20 cellular contexts compared by ENCODE assay signal in the genomic region with DNA sequence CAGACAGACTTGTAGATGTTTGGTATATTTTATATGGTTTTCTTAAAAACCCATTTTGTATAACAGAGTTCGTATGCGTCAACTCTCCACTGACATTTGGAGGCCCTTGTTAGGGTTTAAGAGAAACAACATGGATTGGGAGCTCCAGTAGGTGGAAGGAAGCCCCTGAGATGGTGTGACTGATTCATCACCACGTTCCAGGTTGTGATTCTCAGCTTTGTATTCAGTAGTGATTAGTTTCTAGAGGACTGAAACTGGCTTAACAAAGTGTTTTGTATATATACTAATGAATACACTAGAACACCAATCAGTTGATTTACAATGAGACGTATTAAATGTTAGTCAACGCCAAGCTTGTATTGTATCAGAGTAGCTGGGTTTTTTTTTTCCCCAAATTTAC. TPM values are rescaled to one million over a fixed set of nuclear protein-coding genes. Genes with fewer than 3 reads are reported as not detected.
DNase-seq lines count a peak whose midpoint lies in the region; ATAC-seq, FAIRE-seq and TF ChIP-seq lines count a peak whose summit lies in the region.
"Had no signal": no experiment of that assay in that cellular context is flagged by ENCODE, and none has a peak within 500 bp of the region (broad histone marks: within the 10 kb centered on the region; RNA-seq: fewer than 3 reads in every experiment).

No MANE protein-coding gene starts in this region.

- H2AFZ ChIP-seq in endothelial cell of umbilical vein (ENCODE audit: low read depth, low read length), result no peak overlapping the region

- H3K9me1 ChIP-seq in endothelial cell of umbilical vein (replicated peaks; ENCODE audit: control insufficient read depth, extremely low read depth, insufficient read depth, low read length), result no peaks in the 10 kb centered on the region

- dilution Hi-C loops in endothelial cell of umbilical vein (cut with MboI; ENCODE audit: extremely low pct_ligation_motif_present, low sequenced_read_pairs), result no loop called here

- no peaks in the 10 kb centered on the region for H3K36me3 ChIP-seq in CD8-positive, alpha-beta T cell (ENCODE audit: insufficient read depth, low read length)
- H3K36me3 ChIP-seq in endothelial cell of umbilical vein (ENCODE audit: control insufficient read depth in 2 of 2, extremely low read depth in 1 of 2, insufficient read depth in 2 of 2, low read length in 2 of 2) (peaks cover 8% of the 10 kb centered on the region in 2 experiments), psoas muscle (ENCODE audit: insufficient read depth in 1 of 2, low read depth in 1 of 2) (no peaks in the 10 kb centered on the region)

- no peak overlapping the region for H3K4me3 Mint-ChIP-seq in activated T-cell treated with anti-CD3 and anti-CD28 coated beads, Interleukin-2, amount 50 U/mL, for 24 hours
- peak overlapping the region; percentile 50 for H3K4me3 Mint-ChIP-seq in CD8-positive, alpha-beta T cell
- no peak overlapping the region for H3K4me3 Mint-ChIP-seq in stimulated activated effector memory CD8-positive, alpha-beta T cell treated with anti-CD3 and anti-CD28 coated beads, Interleukin-12 subunit alpha, Interleukin-12 subunit beta, amount 100 ng/mL, for 72 hours

- BruUV-seq in endothelial cell of umbilical vein (replicated peaks; lab: Mats Ljungman, UMichigan), result no TSS peak

- no peak for FAIRE-seq in endothelial cell of umbilical vein (lab: Jason Lieb, UNC)
- FAIRE-seq: A204.1, GM12892, H1 had no signal

- POLR2A ChIA-PET in CD8-positive, alpha-beta T cell (lab: Charles Lee), result interaction anchor here (0.7 to 1.1 kb wide), 5 partner anchors 12 to 325 kb away, joined by 3 to 4 read pairs (median 3); no protein-coding TSS in a partner anchor
- POLR2A ChIA-PET in endothelial cell of umbilical vein (lab: Charles Lee), result interaction anchor here (0.6 kb wide), 1 partner anchor 165 kb away, joined by 4 read pairs; no protein-coding TSS in a partner anchor

- peaks cover 100% of the 10 kb centered on the region for H3K79me2 ChIP-seq in endothelial cell of umbilical vein (ENCODE audit: control insufficient read depth, insufficient read depth, low read length)

- no peak for TF ChIP-seq CTCF in CD8-positive, alpha-beta T cell (IDR thresholded peaks at IDR 0.05)
- TF ChIP-seq CTCF in endothelial cell of umbilical vein (IDR thresholded peaks at IDR 0.05; ENCODE audit: extremely low read depth in 1 of 2, insufficient read depth in 1 of 2, low read depth in 1 of 2, low read length in 2 of 2) (no peak), psoas muscle (IDR thresholded peaks at IDR 0.05) (no peak)

- H3K27ac ChIP-seq in CD8-positive, alpha-beta T cell (ENCODE audit: low read depth, low read length), result no peak overlapping the region
- H3K27ac ChIP-seq in endothelial cell of umbilical vein (ENCODE audit: insufficient read depth, low read depth, low read length), result no peak overlapping the region
- no peak overlapping the region for H3K27ac ChIP-seq in psoas muscle
- H3K27ac ChIP-seq: C4-2B, RWPE1 had no signal

- 82 to 87% (median 87%) methylated on average over 5 of the region's 5 CpGs for WGBS in psoas muscle, 3 donors

- no peaks in the 10 kb centered on the region for H3K9me3 ChIP-seq in CD8-positive, alpha-beta T cell (ENCODE audit: low read length)
- H3K9me3 ChIP-seq in endothelial cell of umbilical vein (replicated peaks; ENCODE audit: control insufficient read depth, insufficient read depth, low read length) (no peaks in the 10 kb centered on the region), psoas muscle (no peaks in the 10 kb centered on the region)

- H3K27me3 Mint-ChIP-seq in activated T-cell treated with anti-CD3 and anti-CD28 coated beads, Interleukin-2, amount 50 U/mL, for 24 hours, result no peaks in the 10 kb centered on the region
- H3K27me3 Mint-ChIP-seq in CD8-positive, alpha-beta T cell (ENCODE audit: low read depth), result no peaks in the 10 kb centered on the region

- no peak overlapping the region for H3K9ac ChIP-seq in endothelial cell of umbilical vein (replicated peaks; ENCODE audit: extremely low read depth, insufficient read depth, low read length)

- DNase-seq in activated T-cell treated with anti-CD3 and anti-CD28 coated beads, Interleukin-2, amount 50 U/mL, for 24 hours, result no peak
- DNase-seq in activated T-cell treated with anti-CD3 and anti-CD28 coated beads, Interleukin-2, amount 50 U/mL, for 48 hours, result no peak
- no peak for DNase-seq in CD8-positive, alpha-beta T cell
- no peak for DNase-seq in endothelial cell of umbilical vein (ENCODE audit: low read depth, low spot score)
- no peak for DNase-seq in stimulated activated effector memory CD8-positive, alpha-beta T cell treated with anti-CD3 and anti-CD28 coated beads, Interleukin-12 subunit alpha, Interleukin-12 subunit beta, amount 100 ng/mL, for 72 hours (ENCODE audit: low spot score in 2 of 2)
- no peak for DNase-seq in EL
- no peak for DNase-seq in psoas muscle
- DNase-seq: DMS79 treated with DMSO at 0.1 percent for 48 hours; GDM1; KG1; NCI-H1092; NCI-H1694; NCI-H69; NK-92 treated with Interleukin-12 subunit alpha and Interleukin-12 subunit beta, amount 100 ng/mL, for 24 hours had no signal

- no peak overlapping the region for H3K4me3 ChIP-seq in CD8-positive, alpha-beta T cell (ENCODE audit: low read depth, low read length)
- H3K4me3 ChIP-seq in endothelial cell of umbilical vein (replicated peaks in 1 of 3; ENCODE audit: insufficient read depth in 1 of 3, low read depth in 1 of 3, low read length in 3 of 3) (no peak overlapping the region), psoas muscle (no peak overlapping the region)

- H3K36me3 Mint-ChIP-seq in activated T-cell treated with anti-CD3 and anti-CD28 coated beads, Interleukin-2, amount 50 U/mL, for 24 hours (ENCODE audit: low read depth), result peaks cover 64% of the 10 kb centered on the region
- peaks cover 62% of the 10 kb centered on the region for H3K36me3 Mint-ChIP-seq in CD8-positive, alpha-beta T cell
- peaks cover 20% of the 10 kb centered on the region for H3K36me3 Mint-ChIP-seq in stimulated activated effector memory CD8-positive, alpha-beta T cell treated with anti-CD3 and anti-CD28 coated beads, Interleukin-12 subunit alpha, Interleukin-12 subunit beta, amount 100 ng/mL, for 72 hours

- H3K9me3 Mint-ChIP-seq in activated T-cell treated with anti-CD3 and anti-CD28 coated beads, Interleukin-2, amount 50 U/mL, for 24 hours, result peaks cover 3% of the 10 kb centered on the region
- H3K9me3 Mint-ChIP-seq in CD8-positive, alpha-beta T cell, result peaks cover 2% of the 10 kb centered on the region
- H3K9me3 Mint-ChIP-seq in stimulated activated effector memory CD8-positive, alpha-beta T cell treated with anti-CD3 and anti-CD28 coated beads, Interleukin-12 subunit alpha, Interleukin-12 subunit beta, amount 100 ng/mL, for 72 hours, result no peaks in the 10 kb centered on the region

- CTCF ChIA-PET in CD8-positive, alpha-beta T cell (lab: Charles Lee), result interaction anchor here (0.8 to 1.5 kb wide), 4 partner anchors 17 to 183 kb away, joined by 3 to 5 read pairs (median 4); no protein-coding TSS in a partner anchor
- CTCF ChIA-PET in endothelial cell of umbilical vein (lab: Charles Lee), result interaction anchor here (0.6 to 3.9 kb wide), 4 partner anchors 11 to 215 kb away, joined by 3 to 18 read pairs (median 6); no protein-coding TSS in a partner anchor

- no peaks in the 10 kb centered on the region for H3K27me3 ChIP-seq in CD8-positive, alpha-beta T cell (ENCODE audit: insufficient read depth, low read length)
- H3K27me3 ChIP-seq in endothelial cell of umbilical vein (ENCODE audit: control insufficient read depth in 2 of 2, insufficient read depth in 2 of 2, low read length in 2 of 2), result no peaks in the 10 kb centered on the region
- no peaks in the 10 kb centered on the region for H3K27me3 ChIP-seq in psoas muscle (ENCODE audit: insufficient read depth in 3 of 3, low read length in 2 of 3)

- peaks cover 37% of the 10 kb centered on the region for H4K20me1 ChIP-seq in endothelial cell of umbilical vein (replicated peaks; ENCODE audit: control insufficient read depth, extremely low read depth, insufficient read depth, low read length)

- intact Hi-C loops in CD8-positive, alpha-beta T cell (cut with DNase I, micrococcal nuclease), result loop anchor here in 1 of 2 experiments (10.0 kb wide), 1 partner anchor 55 kb away; no protein-coding TSS in a partner anchor
- intact Hi-C loops in endothelial cell of umbilical vein (cut with micrococcal nuclease) (no loop called here), psoas muscle (cut with DNase I) (no loop called here)

- peaks cover 85% of the 10 kb centered on the region for H3K4me1 Mint-ChIP-seq in activated T-cell treated with anti-CD3 and anti-CD28 coated beads, Interleukin-2, amount 50 U/mL, for 24 hours (ENCODE audit: low read depth)
- peaks cover 90% of the 10 kb centered on the region for H3K4me1 Mint-ChIP-seq in CD8-positive, alpha-beta T cell (ENCODE audit: low read depth)
- peaks cover 48% of the 10 kb centered on the region for H3K4me1 Mint-ChIP-seq in stimulated activated effector memory CD8-positive, alpha-beta T cell treated with anti-CD3 and anti-CD28 coated beads, Interleukin-12 subunit alpha, Interleukin-12 subunit beta, amount 100 ng/mL, for 72 hours

- TF ChIP-seq POLR2A in endothelial cell of umbilical vein (IDR thresholded peaks at IDR 0.05; ENCODE audit: low read depth, low read length), result no peak

- ATAC-seq in CD8-positive, alpha-beta T cell, result no peak
- ATAC-seq in stimulated activated effector memory CD8-positive, alpha-beta T cell treated with anti-CD3 and anti-CD28 coated beads, Interleukin-12 subunit alpha, Interleukin-12 subunit beta, amount 100 ng/mL, for 72 hours, result peak; percentile 72
- ATAC-seq in GM21825 (IDR thresholded peaks at IDR 0.05; ENCODE audit: unreplicated experiment) (no peak), psoas muscle (no peak)

- H3K4me1 ChIP-seq in CD8-positive, alpha-beta T cell (ENCODE audit: insufficient read depth, low read length), result peaks cover 76% of the 10 kb centered on the region
- H3K4me1 ChIP-seq in endothelial cell of umbilical vein (ENCODE audit: control insufficient read depth, extremely low read depth, insufficient read depth, low read length), result peaks cover 21% of the 10 kb centered on the region
- peaks cover 49% of the 10 kb centered on the region for H3K4me1 ChIP-seq in psoas muscle

- no peak overlapping the region for H3K4me2 ChIP-seq in endothelial cell of umbilical vein (ENCODE audit: insufficient read depth, low read length)

- H3K27ac Mint-ChIP-seq in activated T-cell treated with anti-CD3 and anti-CD28 coated beads, Interleukin-2, amount 50 U/mL, for 24 hours, result peak overlapping the region; percentile 73
- H3K27ac Mint-ChIP-seq in CD8-positive, alpha-beta T cell, result peak overlapping the region; percentile 52
- H3K27ac Mint-ChIP-seq in stimulated activated effector memory CD8-positive, alpha-beta T cell treated with anti-CD3 and anti-CD28 coated beads, Interleukin-12 subunit alpha, Interleukin-12 subunit beta, amount 100 ng/mL, for 72 hours, result peak overlapping the region; percentile 71

RNA-seq across cellular contexts. Expression of a gene that starts 33.9 kb away (rescaled TPM):
- 100 to 1,000 TPM; 280 to 281 TPM for total RNA-seq in CD8-positive, alpha-beta T cell
- total RNA-seq in endothelial cell of umbilical vein (99.9 and 108 TPM in 2 replicates), psoas muscle (10 to 100 TPM; 18.8 to 25.6 (median 21.5) TPM)
- polyA plus RNA-seq in endothelial cell of umbilical vein (33.3 and 43.3 TPM in 2 replicates), psoas muscle (1 to 10 TPM; 6.8 to 8.5 (median 7.8) TPM)
- polyA plus RNA-seq in endothelial cell of umbilical vein (2011; cell fraction: cytosol; rRNA removed), result 40.3 and 42.6 TPM in 2 replicates
- polyA plus RNA-seq in endothelial cell of umbilical vein (2011; cell fraction: nucleus; rRNA removed), result 143 and 154 TPM in 2 replicates
- polyA plus RNA-seq in endothelial cell of umbilical vein (2012), result 80.0 and 80.4 TPM in 2 replicates
- 180 TPM in 2 replicates for polyA minus RNA-seq in endothelial cell of umbilical vein
- polyA minus RNA-seq in endothelial cell of umbilical vein (2011; cell fraction: cytosol; rRNA and poly(A)+ RNA removed), result 16.0 TPM
- 201 and 233 TPM in 2 replicates for polyA minus RNA-seq in endothelial cell of umbilical vein (2011; cell fraction: nucleus; rRNA and poly(A)+ RNA removed)
